ENCODE assay signal across 8 cellular contexts in the genomic region with DNA sequence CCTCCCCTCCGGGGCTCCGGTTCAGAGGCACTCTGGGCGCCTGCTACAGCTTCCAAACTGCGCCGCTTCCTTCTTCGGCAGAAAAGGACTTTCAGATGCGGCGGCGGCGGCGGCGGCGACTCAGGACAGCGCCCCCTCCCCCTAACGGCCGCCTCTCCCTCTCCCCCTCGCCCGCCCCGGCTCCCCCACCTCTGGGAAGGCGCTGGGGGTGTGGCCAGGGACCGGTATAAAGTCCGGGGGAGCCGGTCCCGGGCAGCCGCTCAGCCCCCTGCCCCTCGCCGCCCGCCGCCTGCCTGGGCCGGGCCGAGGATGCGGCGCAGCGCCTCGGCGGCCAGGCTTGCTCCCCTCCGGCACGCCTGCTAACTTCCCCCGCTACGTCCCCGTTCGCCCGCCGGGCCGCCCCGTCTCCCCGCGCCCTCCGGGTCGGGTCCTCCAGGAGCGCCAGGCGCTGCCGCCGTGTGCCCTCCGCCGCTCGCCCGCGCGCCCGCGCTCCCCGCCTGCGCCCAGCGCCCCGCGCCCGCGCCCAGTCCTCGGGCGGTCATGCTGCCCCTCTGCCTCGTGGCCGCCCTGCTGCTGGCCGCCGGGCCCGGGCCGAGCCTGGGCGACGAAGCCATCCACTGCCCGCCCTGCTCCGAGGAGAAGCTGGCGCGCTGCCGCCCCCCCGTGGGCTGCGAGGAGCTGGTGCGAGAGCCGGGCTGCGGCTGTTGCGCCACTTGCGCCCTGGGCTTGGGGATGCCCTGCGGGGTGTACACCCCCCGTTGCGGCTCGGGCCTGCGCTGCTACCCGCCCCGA. TPM values are rescaled to one million over a fixed set of nuclear protein-coding genes. Genes with fewer than 3 reads are reported as not detected.
A peak's percentile ranks its signal among the peaks of the same experiment; 100 is the strongest.
DNase-seq lines count a peak whose midpoint lies in the region; ATAC-seq and TF ChIP-seq lines count a peak whose summit lies in the region.

A gene (plus strand): TSS at position 255 of the 792 bp plus-strand sequence. CDS start 286 bp downstream, at position 541.

- POLR2A ChIA-PET in HCT116 (lab: Charles Lee) = no interaction called here

- RAD21 ChIA-PET in HCT116 (lab: Charles Lee; ENCODE audit: low non-redundant PET in 1 of 2, low total read pairs in 2 of 2, uncharacterized antibody in 2 of 2, unreplicated experiment in 2 of 2) = no interaction called here

- BruUV-seq in HCT116 (replicated peaks; lab: Mats Ljungman, UMichigan) = no TSS peak

- H3K27me3 Mint-ChIP-seq in endothelial cell (ENCODE audit: unreplicated experiment) = peaks cover 23% of the 10 kb centered on the region

- no peaks in the 10 kb centered on the region for H3K9me3 ChIP-seq in HCT116 (ENCODE audit: control insufficient read depth in 1 of 2, insufficient read depth in 1 of 2, low read depth in 1 of 2, low read length in 2 of 2)
- H3K9me3 ChIP-seq in NT2/D1 (ENCODE audit: insufficient read depth, low read length) = no peaks in the 10 kb centered on the region
- no peaks in the 10 kb centered on the region for H3K9me3 ChIP-seq in mesodermal cell (ENCODE audit: control insufficient read depth, low read length)

- no peaks in the 10 kb centered on the region for H3K36me3 ChIP-seq in HCT116 (ENCODE audit: control insufficient read depth in 1 of 2, insufficient read depth in 2 of 2, low read length in 2 of 2)
- peaks cover 14% of the 10 kb centered on the region for H3K36me3 ChIP-seq in NT2/D1 (ENCODE audit: insufficient read depth, insufficient read length, low read length)
- peaks cover 25% of the 10 kb centered on the region for H3K36me3 ChIP-seq in mesodermal cell (ENCODE audit: control insufficient read depth, insufficient read depth, low read length)

- no peak within 1 kb of the TSS for H2AFZ ChIP-seq in HCT116 (ENCODE audit: low read depth, low read length, poor library complexity, severe bottlenecking)

- CTCF ChIA-PET in HCT116 (lab: Charles Lee) = no interaction called here

- no peak for TF ChIP-seq POLR2A in HCT116 (IDR thresholded peaks at IDR 0.05; ENCODE audit: borderline replicate concordance, extremely low read depth, insufficient read depth, insufficient read length)

- ATAC-seq in HCT116 = 0 out of 2 replicates have a peak, but pooled peaks have one; percentile 26
- ATAC-seq in GM18867 (IDR thresholded peaks at IDR 0.05; ENCODE audit: unreplicated experiment) = no peak

- H3K4me1 Mint-ChIP-seq in endothelial cell (ENCODE audit: unreplicated experiment) = peaks cover 47% of the 10 kb centered on the region

- no peaks in the 10 kb centered on the region for H3K9me3 Mint-ChIP-seq in endothelial cell (ENCODE audit: unreplicated experiment)

- intact Hi-C loops in HCT116 (cut with micrococcal nuclease) = no loop called here

- TF ChIP-seq RAD21 in HCT116 (IDR thresholded peaks at IDR 0.05; ENCODE audit: low read depth) = no peak

- peaks cover 24% of the 10 kb centered on the region for H3K36me3 Mint-ChIP-seq in endothelial cell (ENCODE audit: low read depth, unreplicated experiment)

- H3K27me3 ChIP-seq in HCT116 (ENCODE audit: insufficient read depth, low read length) = no peaks in the 10 kb centered on the region
- H3K27me3 ChIP-seq in NT2/D1 (ENCODE audit: insufficient read depth, insufficient read length) = no peaks in the 10 kb centered on the region

- H3K4me3 ChIP-seq in HCT116 (replicated peaks in 1 of 2; ENCODE audit: low read depth in 1 of 2, low read length in 2 of 2) (no peak within 1 kb of the TSS), NT2/D1 (ENCODE audit: insufficient read length, low read depth) (peak within 1 kb of the TSS; percentile 65), mesodermal cell (ENCODE audit: extremely low read depth, insufficient read depth, low read length, poor library complexity, severe bottlenecking) (peak within 1 kb of the TSS; percentile 76)

- peak; percentile 91 for DNase-seq in AG20443 (ENCODE audit: low spot score)
- DNase-seq in HCT116 (ENCODE audit: low read depth, low spot score) = no peak
- no peak for DNase-seq in NT2/D1 (ENCODE audit: low read depth, low spot score)
- DNase-seq in activated CD8-positive, alpha-beta memory T cell treated with anti-CD3 and anti-CD28 coated beads, Interleukin-2, amount 50 U/mL, for 48 hours = peak; percentile 88
- DNase-seq in endothelial cell (ENCODE audit: low spot score) = peak; percentile 88
- peak; percentile 37 to 44 for DNase-seq in stimulated activated CD8-positive, alpha-beta memory T cell treated with anti-CD3 and anti-CD28 coated beads, Interleukin-2, amount 100 ng/mL, for 1 hour (ENCODE audit: low read depth in 2 of 2)

- WGBS in mesodermal cell (ENCODE audit: insufficient coverage in 2 of 2), 2 experiments = 0 to 1% methylated on average over 72 to 73 of the region's 98 CpGs

- H3K4me2 ChIP-seq in HCT116 (ENCODE audit: low read length) = no peak within 1 kb of the TSS

- peak within 1 kb of the TSS; percentile 100 for H3K27ac Mint-ChIP-seq in endothelial cell (ENCODE audit: unreplicated experiment)

- peak within 1 kb of the TSS; percentile 98 for H3K4me3 Mint-ChIP-seq in endothelial cell (ENCODE audit: unreplicated experiment)

- no peaks in the 10 kb centered on the region for H4K20me1 ChIP-seq in HCT116 (ENCODE audit: insufficient read depth)

- H3K4me1 ChIP-seq in HCT116 (ENCODE audit: control insufficient read depth in 1 of 2, insufficient read depth in 2 of 2, low read length in 2 of 2) (no peaks in the 10 kb centered on the region), NT2/D1 (ENCODE audit: insufficient read depth, insufficient read length) (peaks cover 16% of the 10 kb centered on the region), mesodermal cell (ENCODE audit: control insufficient read depth, insufficient read depth, low read length, poor library complexity, severe bottlenecking) (peaks cover 12% of the 10 kb centered on the region)

- no peak within 1 kb of the TSS for H3K9ac ChIP-seq in HCT116 (ENCODE audit: low read length)
- H3K9ac ChIP-seq in NT2/D1 (ENCODE audit: insufficient read length, low read depth) = peak within 1 kb of the TSS; percentile 84

- no peak for TF ChIP-seq CTCF in HCT116 (IDR thresholded peaks at IDR 0.05 in 2 of 3, conservative IDR thresholded peaks at IDR 0.05 in 1 of 3; ENCODE audit: borderline replicate concordance in 1 of 3, insufficient read depth in 1 of 3, low read depth in 2 of 3, low read length in 2 of 3)
- TF ChIP-seq CTCF in endothelial cell (IDR thresholded peaks at IDR 0.05; ENCODE audit: unreplicated experiment) = peak; percentile 27

- H3K27ac ChIP-seq in HCT116 (ENCODE audit: low read depth, low read length) (no peak within 1 kb of the TSS), mesodermal cell (ENCODE audit: low read depth, low read length, severe bottlenecking) (peak within 1 kb of the TSS; percentile 76)

- H3K79me2 ChIP-seq in HCT116 (ENCODE audit: insufficient read depth, low read length) = no peaks in the 10 kb centered on the region

- no peaks in the 10 kb centered on the region for H3K9me2 ChIP-seq in HCT116 (ENCODE audit: insufficient read depth)

TF ChIP-seq in HCT116, 20 proteins besides CTCF, POLR2A, EP300 and RAD21:
- no peak for TF ChIP-seq POLR2AphosphoS5 (IDR thresholded peaks at IDR 0.05; ENCODE audit: low read depth, low read length)
- TF ChIP-seq ZFX (IDR thresholded peaks at IDR 0.05) = no peak
- TF ChIP-seq EZH2 (IDR thresholded peaks at IDR 0.05) = no peak
- TF ChIP-seq SIN3A (IDR thresholded peaks at IDR 0.05; ENCODE audit: low read depth) = no peak

RNA-seq across cellular contexts. Expression of the gene that starts here (rescaled TPM):
- 2.0 TPM for total RNA-seq in HCT116 (2021; ENCODE audit: unreplicated experiment)
- polyA plus RNA-seq in HCT116 (2012) = 0.34 TPM in 1 of 2 replicates, not detected in the other
- 1,531 TPM for total RNA-seq in endothelial cell (ENCODE audit: unreplicated experiment)
- 445 TPM for polyA plus RNA-seq in mesodermal cell (2013, experiment 1 of 2)
- 332 TPM for polyA plus RNA-seq in mesodermal cell (2013, experiment 2 of 2)

Comparison
In these comparisons a context has a peak if more than half of its experiments do, and no peak if none do; other contexts are left out.
1. RNA of the gene that starts here (total RNA-seq): 1,531 TPM in endothelial cell (single experiment); 2.0 TPM in HCT116 (single experiment); every median in the first group is over 100 times any median in the second.
2. DNase-seq: peak in AG20443 (single experiment), activated CD8-positive, alpha-beta memory T cell treated with anti-CD3 and anti-CD28 coated beads, Interleukin-2, amount 50 U/mL, for 48 hours (single experiment), endothelial cell (single experiment) and stimulated activated CD8-positive, alpha-beta memory T cell treated with anti-CD3 and anti-CD28 coated beads, Interleukin-2, amount 100 ng/mL, for 1 hour (2 of 2); none in HCT116 (single experiment) and NT2/D1 (single experiment).
3. H3K4me3 ChIP-seq: peak in NT2/D1 (single experiment) and mesodermal cell (single experiment); none in HCT116 (0 of 2).